Comparison of ENCODE assay signal across 17 cellular contexts in the genomic region with DNA sequence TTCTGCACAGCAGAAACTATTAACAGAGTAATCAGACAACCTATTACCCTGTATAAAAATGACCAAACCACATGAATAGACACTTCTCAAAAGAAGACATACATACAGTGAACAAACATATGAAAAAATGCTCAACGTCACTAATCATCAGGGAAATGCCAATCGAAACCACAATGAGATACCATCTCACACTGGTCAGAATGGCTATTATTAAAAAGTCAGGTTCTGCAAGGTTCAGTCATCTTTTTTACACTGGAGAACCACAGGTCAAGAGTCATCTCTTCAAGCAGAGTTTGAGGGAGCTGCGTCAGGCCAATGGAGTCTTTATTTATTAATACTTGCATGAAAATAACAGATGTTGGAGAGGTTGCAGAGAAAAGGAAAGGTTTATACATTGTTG.
"Had no signal": no experiment of that assay in that cellular context is flagged by ENCODE, and none has a peak within 500 bp of the region (broad histone marks: within the 10 kb centered on the region; RNA-seq: fewer than 3 reads in every experiment).

No MANE protein-coding gene starts in this region.

- H3K36me3 ChIP-seq: colonic mucosa, gastroesophageal sphincter, heart left ventricle, tibial artery had no signal

- H3K9me3 ChIP-seq: colonic mucosa, mucosa of descending colon had no signal

- H3K27ac ChIP-seq: colonic mucosa, gastroesophageal sphincter, heart left ventricle, tibial artery had no signal

- H3K4me1 ChIP-seq: colonic mucosa, gastroesophageal sphincter, heart left ventricle had no signal

- H3K27me3 ChIP-seq: colonic mucosa, heart left ventricle, tibial artery had no signal

- ATAC-seq: activated CD4-positive, CD25-positive, alpha-beta regulatory T cell treated with anti-CD3 and anti-CD28 coated beads, Interleukin-2, amount 50 U/mL, for 24 hours; gastroesophageal sphincter; heart left ventricle; mucosa of descending colon had no signal

- DNase-seq: amniotic stem cell; central memory CD4-positive, alpha-beta T cell; colonic mucosa; erythroblast; heart left ventricle; kidney glomerular epithelial cell; mesenchymal stem cell; mucosa of descending colon; naive B cell; stimulated activated CD4-positive, alpha-beta T cell treated with anti-CD3 and anti-CD28 coated beads, Interleukin-12 subunit alpha, Interleukin-12 subunit beta, amount 100 ng/mL, for 4 hours; stimulated activated CD4-positive, alpha-beta T cell treated with anti-CD3 and anti-CD28 coated beads, Interleukin-1b, Interleukin-23, amount 100 ng/mL, for 48 hours; stimulated activated CD8-positive, alpha-beta memory T cell treated with anti-CD3 and anti-CD28 coated beads, Interleukin-4, amount 100 ng/mL, for 48 hours; stimulated activated naive CD4-positive, alpha-beta T cell treated with Interleukin-2 at 50 U/mL for 16 hours; T1000; tibial artery had no signal

- H3K4me3 ChIP-seq: colonic mucosa, gastroesophageal sphincter, heart left ventricle, mucosa of descending colon, tibial artery had no signal
